ENCODE assay signal across 8 cellular contexts in the genomic region with DNA sequence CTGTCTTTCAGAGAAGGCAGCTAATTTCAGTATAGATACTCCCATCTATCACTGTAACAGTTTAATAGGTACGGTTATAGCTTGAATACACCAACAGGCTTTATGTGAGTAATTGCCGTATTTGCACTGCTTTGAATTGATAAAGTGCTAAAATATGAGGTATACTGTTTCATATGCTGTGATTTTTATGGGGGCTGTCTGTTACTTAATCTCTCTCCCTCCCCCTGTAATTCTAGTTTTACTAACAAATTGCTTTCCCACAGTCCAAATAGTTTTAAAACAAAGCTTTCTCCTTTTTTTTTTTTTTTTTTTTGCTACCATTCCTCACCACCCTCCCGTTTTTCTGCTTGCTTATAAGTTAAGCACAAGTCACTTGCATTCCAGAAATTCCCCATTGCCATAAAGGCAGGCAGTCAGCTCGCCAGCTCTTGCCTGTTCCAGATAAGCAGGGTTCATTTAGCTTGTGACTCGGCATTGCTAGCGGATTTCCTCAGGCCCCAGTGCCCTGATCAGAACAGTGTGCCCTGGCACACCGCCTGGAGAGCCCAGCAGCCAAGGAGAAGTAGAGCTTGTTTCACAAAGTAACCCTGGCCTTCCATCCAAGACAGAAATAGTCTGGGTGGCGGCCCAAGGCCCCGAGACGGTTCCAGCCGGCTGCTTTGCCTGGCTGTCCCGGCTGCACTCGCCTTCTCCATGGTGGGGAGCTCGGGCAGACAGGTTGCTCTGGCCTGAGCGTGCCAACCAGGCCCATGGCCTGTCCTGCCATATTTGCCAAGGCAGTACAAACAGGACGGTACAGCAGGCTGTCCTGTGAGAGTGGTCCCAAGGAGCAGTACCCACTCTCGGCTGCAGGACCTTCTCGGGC. TPM values are rescaled to one million over a fixed set of nuclear protein-coding genes. Genes with fewer than 3 reads are reported as not detected.
A peak's percentile ranks its signal among the peaks of the same experiment; 100 is the strongest.
DNase-seq lines count a peak whose midpoint lies in the region; ATAC-seq and TF ChIP-seq lines count a peak whose summit lies in the region.

No MANE protein-coding gene starts in this region.

- DNase-seq in HuH-7 (ENCODE audit: low spot score) = peak; percentile 80
- peak; percentile 84 to 92 for DNase-seq in breast epithelium (ENCODE audit: low spot score in 2 of 2)
- DNase-seq in sigmoid colon = peak; percentile 98
- DNase-seq in CD4-positive, alpha-beta memory T cell = no peak
- DNase-seq in DMS79 treated with DMSO at 0.1 percent for 48 hours (lab: John Stamatoyannopoulos, UW) = no peak
- no peak for DNase-seq in activated gamma-delta T cell treated with Interleukin-2 at 50 U/mL for 16 hours

- H3K27ac Mint-ChIP-seq in CD4-positive, alpha-beta memory T cell = peak overlapping the region in 1 of 7 donors; percentile 75

- intact Hi-C loops in breast epithelium (cut with DNase I; ENCODE audit: low total_unique reads) = no loop called here
- intact Hi-C loops in sigmoid colon (cut with DNase I) = loop anchor here (5.0 kb wide), 1 partner anchor 64 kb away; no protein-coding TSS in a partner anchor
- intact Hi-C loops in CD4-positive, alpha-beta memory T cell (cut with micrococcal nuclease) = no loop called here

- CTCF ChIA-PET in CD4-positive, alpha-beta memory T cell (lab: Charles Lee; ENCODE audit: partially characterized antibody) = interaction anchor here (0.6 to 1.5 kb wide), 7 partner anchors 9 to 234 kb away, joined by 3 to 6 read pairs (median 3); no protein-coding TSS in a partner anchor

- H3K4me3 ChIP-seq in breast epithelium (peak overlapping the region in 2 of 3 donors; percentile 2), iPS-18a (ENCODE audit: low read length) (no peak overlapping the region), sigmoid colon (peak overlapping the region in 1 of 4 donors; percentile 6)
- no peak overlapping the region for H3K4me3 ChIP-seq in CD4-positive, alpha-beta memory T cell (ENCODE audit: low read length in 2 of 2)

- H3K27me3 ChIP-seq in breast epithelium = no peaks in the 10 kb centered on the region
- no peaks in the 10 kb centered on the region for H3K27me3 ChIP-seq in iPS-18a (ENCODE audit: control insufficient read depth, insufficient read depth, low read length)
- H3K27me3 ChIP-seq in sigmoid colon = no peaks in the 10 kb centered on the region
- H3K27me3 ChIP-seq in CD4-positive, alpha-beta memory T cell (ENCODE audit: insufficient read depth, low read length) = no peaks in the 10 kb centered on the region

- WGBS in sigmoid colon, 2 donors = 66 to 71% methylated on average over 18 of the region's 18 CpGs

- no peak for TF ChIP-seq POLR2A in breast epithelium (IDR thresholded peaks at IDR 0.05)
- no peak for TF ChIP-seq POLR2A in sigmoid colon (IDR thresholded peaks at IDR 0.05)

- H3K36me3 Mint-ChIP-seq in CD4-positive, alpha-beta memory T cell = peaks cover 3 to 4% of the 10 kb centered on the region in 2 donors

- peak in 1 of 4 donors; percentile 50 for TF ChIP-seq EP300 in sigmoid colon (IDR thresholded peaks at IDR 0.05)

- peaks cover 13 to 39% of the 10 kb centered on the region in 2 donors for H3K4me1 ChIP-seq in breast epithelium
- H3K4me1 ChIP-seq in iPS-18a (ENCODE audit: control insufficient read depth, low read depth, low read length) = peaks cover 25% of the 10 kb centered on the region
- peaks cover 0 to 71% (median 51%) of the 10 kb centered on the region in 4 donors for H3K4me1 ChIP-seq in sigmoid colon
- peaks cover 25% of the 10 kb centered on the region for H3K4me1 ChIP-seq in CD4-positive, alpha-beta memory T cell (ENCODE audit: insufficient read depth, low read length)

- H3K36me3 ChIP-seq in breast epithelium (no peaks in the 10 kb centered on the region), iPS-18a (ENCODE audit: control insufficient read depth, low read depth, low read length) (no peaks in the 10 kb centered on the region), sigmoid colon (no peaks in the 10 kb centered on the region)
- no peaks in the 10 kb centered on the region for H3K36me3 ChIP-seq in CD4-positive, alpha-beta memory T cell (ENCODE audit: insufficient read depth, low read length)

- peaks cover 22 to 42% (median 34%) of the 10 kb centered on the region in 4 donors for H3K4me1 Mint-ChIP-seq in CD4-positive, alpha-beta memory T cell

- POLR2A ChIA-PET in CD4-positive, alpha-beta memory T cell (lab: Charles Lee; ENCODE audit: partially characterized antibody) = interaction anchor here (0.6 to 2.4 kb wide), 4 partner anchors 9 to 107 kb away, joined by 3 to 6 read pairs (median 3); no protein-coding TSS in a partner anchor

- H3K4me3 Mint-ChIP-seq in CD4-positive, alpha-beta memory T cell = no peak overlapping the region

- TF ChIP-seq CTCF in breast epithelium (IDR thresholded peaks at IDR 0.05) (no peak), sigmoid colon (IDR thresholded peaks at IDR 0.05) (no peak)

- H3K27ac ChIP-seq in breast epithelium = peak overlapping the region; percentile 80 to 81
- peak overlapping the region; percentile 6 for H3K27ac ChIP-seq in iPS-18a (ENCODE audit: low read length)
- H3K27ac ChIP-seq in sigmoid colon = peak overlapping the region; percentile 79 to 92 (median 84)
- no peak overlapping the region for H3K27ac ChIP-seq in CD4-positive, alpha-beta memory T cell (ENCODE audit: low read depth, low read length)

- H3K9me3 Mint-ChIP-seq in CD4-positive, alpha-beta memory T cell = no peaks in the 10 kb centered on the region

- H3K27me3 Mint-ChIP-seq in CD4-positive, alpha-beta memory T cell = no peaks in the 10 kb centered on the region

- H3K9me3 ChIP-seq in breast epithelium (no peaks in the 10 kb centered on the region), iPS-18a (ENCODE audit: control insufficient read depth, low read depth, low read length) (no peaks in the 10 kb centered on the region), sigmoid colon (no peaks in the 10 kb centered on the region)
- H3K9me3 ChIP-seq in CD4-positive, alpha-beta memory T cell (ENCODE audit: control insufficient read depth in 1 of 2, low read length in 2 of 2) = no peaks in the 10 kb centered on the region

- no peak for ATAC-seq in GM19035 (IDR thresholded peaks at IDR 0.05; ENCODE audit: unreplicated experiment)

- H3K9ac ChIP-seq in iPS-18a (ENCODE audit: low read length) = no peak overlapping the region

RNA-seq across cellular contexts. Expression of gene NPAS1, which starts 43.5 kb away (rescaled TPM):
- total RNA-seq in breast epithelium (1 to 10 TPM in 1 of 3 donors, not detected in 2; 2.5 TPM), sigmoid colon (1 to 10 TPM in 1 of 4 donors, under 1 TPM in 1, not detected in 2; 0.28 to 1.4 TPM)
- under 1 TPM in 2 of 3 donors, not detected in 1; 0.77 to 0.92 TPM for polyA plus RNA-seq in sigmoid colon
- under 1 TPM; 0.35 to 0.64 TPM for total RNA-seq in CD4-positive, alpha-beta memory T cell
- not detected for polyA plus RNA-seq in CD4-positive, alpha-beta memory T cell

Comparison
In these comparisons a context has a peak if more than half of its experiments do, and no peak if none do; other contexts are left out.
1. DNase-seq: peak in HuH-7 (single experiment), breast epithelium (2 of 2) and sigmoid colon (single experiment); none in CD4-positive, alpha-beta memory T cell (0 of 5), DMS79 treated with DMSO at 0.1 percent for 48 hours (single experiment) and activated gamma-delta T cell treated with Interleukin-2 at 50 U/mL for 16 hours (single experiment).
2. H3K4me3 ChIP-seq: peak in breast epithelium (2 of 3); none in iPS-18a (single experiment) and CD4-positive, alpha-beta memory T cell (0 of 2).